ENCODE assay signal across 8 cellular contexts in the genomic region with DNA sequence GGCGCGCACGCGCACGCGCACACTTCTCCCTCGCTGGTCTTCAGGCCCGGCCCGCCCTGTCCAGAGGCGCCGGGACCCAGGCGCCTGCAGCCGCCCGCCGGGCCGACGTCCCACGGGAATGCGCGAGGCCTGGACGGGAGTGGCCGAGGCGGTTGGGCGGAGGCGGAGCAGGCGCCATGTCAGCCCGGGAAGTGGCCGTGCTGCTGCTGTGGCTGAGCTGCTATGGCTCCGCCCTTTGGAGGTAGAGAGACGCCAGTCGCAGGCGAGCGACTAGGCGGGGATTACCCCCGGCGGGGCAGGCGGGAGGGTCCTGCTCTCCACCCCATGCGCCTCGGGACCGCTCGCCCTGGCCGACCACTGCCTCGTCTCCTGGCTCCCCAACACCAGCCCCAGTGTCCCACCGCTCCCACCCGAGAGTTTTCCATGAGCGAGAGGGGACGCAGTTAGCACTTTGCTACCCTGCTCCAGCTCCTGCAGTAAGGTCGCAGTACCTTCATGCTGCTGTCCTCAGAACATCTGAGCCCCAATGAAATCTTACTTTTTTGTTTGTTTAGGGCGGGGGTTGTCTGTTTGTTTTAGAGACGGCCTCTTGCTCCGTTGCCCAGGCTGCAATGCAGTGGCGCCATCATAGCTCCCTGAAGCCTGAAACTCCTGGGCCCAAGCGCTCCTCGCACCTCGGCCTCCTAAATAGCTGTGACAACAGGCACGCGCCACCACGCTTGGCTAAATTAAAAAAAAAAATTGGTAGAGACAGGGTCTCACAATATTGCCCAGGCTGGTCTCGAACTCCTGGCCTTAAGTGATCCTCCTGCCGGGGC. TPM values are rescaled to one million over a fixed set of nuclear protein-coding genes. Genes with fewer than 3 reads are reported as not detected.
DNase-seq lines count a peak whose midpoint lies in the region; ATAC-seq and TF ChIP-seq lines count a peak whose summit lies in the region.

A gene with protein sequence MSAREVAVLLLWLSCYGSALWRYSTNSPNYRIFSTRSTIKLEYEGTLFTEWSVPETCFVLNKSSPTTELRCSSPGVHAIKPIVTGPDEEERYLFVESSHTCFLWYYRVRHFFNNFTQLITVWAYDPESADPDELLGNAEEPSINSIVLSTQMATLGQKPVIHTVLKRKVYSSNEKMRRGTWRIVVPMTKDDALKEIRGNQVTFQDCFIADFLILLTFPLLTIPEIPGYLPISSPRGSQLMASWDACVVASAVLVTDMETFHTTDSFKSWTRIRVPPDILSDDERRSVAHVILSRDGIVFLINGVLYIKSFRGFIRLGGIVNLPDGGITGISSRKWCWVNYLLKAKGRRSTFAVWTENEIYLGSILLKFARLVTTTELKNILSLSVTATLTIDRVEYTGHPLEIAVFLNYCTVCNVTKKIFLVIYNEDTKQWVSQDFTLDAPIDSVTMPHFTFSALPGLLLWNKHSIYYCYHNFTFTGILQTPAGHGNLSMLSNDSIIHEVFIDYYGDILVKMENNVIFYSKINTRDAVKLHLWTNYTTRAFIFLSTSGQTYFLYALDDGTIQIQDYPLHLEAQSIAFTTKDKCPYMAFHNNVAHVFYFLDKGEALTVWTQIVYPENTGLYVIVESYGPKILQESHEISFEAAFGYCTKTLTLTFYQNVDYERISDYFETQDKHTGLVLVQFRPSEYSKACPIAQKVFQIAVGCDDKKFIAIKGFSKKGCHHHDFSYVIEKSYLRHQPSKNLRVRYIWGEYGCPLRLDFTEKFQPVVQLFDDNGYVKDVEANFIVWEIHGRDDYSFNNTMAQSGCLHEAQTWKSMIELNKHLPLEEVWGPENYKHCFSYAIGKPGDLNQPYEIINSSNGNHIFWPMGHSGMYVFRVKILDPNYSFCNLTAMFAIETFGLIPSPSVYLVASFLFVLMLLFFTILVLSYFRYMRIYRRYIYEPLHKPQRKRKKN (plus strand): TSS at position 20 of the 818 bp plus-strand sequence. CDS start 157 bp downstream, at position 177.

- ATAC-seq in GM18867 (IDR thresholded peaks at IDR 0.05; ENCODE audit: unreplicated experiment) (peak; percentile 99), HG03066 (IDR thresholded peaks at IDR 0.05; ENCODE audit: low read depth, unreplicated experiment) (peak; percentile 98)

- H3K4me1 Mint-ChIP-seq in endothelial cell (ENCODE audit: unreplicated experiment): peaks cover 2% of the 10 kb centered on the region

- H3K4ac ChIP-seq in mesendoderm (ENCODE audit: low read depth, low read length): peak within 1 kb of the TSS; percentile 49

- peak within 1 kb of the TSS; percentile 50 for H3K4me3 ChIP-seq in mesendoderm (ENCODE audit: low read length)

- no peak within 1 kb of the TSS for H3K23ac ChIP-seq in mesendoderm (ENCODE audit: low read length)

- peak within 1 kb of the TSS; percentile 74 for H3K4me2 ChIP-seq in mesendoderm (ENCODE audit: low read length)

- H2BK5ac ChIP-seq in mesendoderm (ENCODE audit: low read length): peak within 1 kb of the TSS; percentile 61

- no peaks in the 10 kb centered on the region for H3K9me3 Mint-ChIP-seq in endothelial cell (ENCODE audit: unreplicated experiment)

- no peaks in the 10 kb centered on the region for H3K36me3 ChIP-seq in mesendoderm (ENCODE audit: control insufficient read depth, insufficient read depth, low read length)

- peak within 1 kb of the TSS; percentile 89 for H3K4me3 Mint-ChIP-seq in endothelial cell (ENCODE audit: unreplicated experiment)

- H3K9ac ChIP-seq in mesendoderm (ENCODE audit: low read length): peak within 1 kb of the TSS; percentile 79

- DNase-seq in AG08396 (ENCODE audit: low spot score) (peak; percentile 90), NCI-H526 treated with DMSO at 0.1 percent for 48 hours (lab: John Stamatoyannopoulos, UW) (peak; percentile 83), endothelial cell (ENCODE audit: low spot score) (peak; percentile 84), mesendoderm (peak; percentile 93)
- DNase-seq in activated CD8-positive, alpha-beta memory T cell treated with anti-CD3 and anti-CD28 coated beads, Interleukin-2, amount 50 U/mL, for 4 hours: peak; percentile 68
- peak; percentile 51 for DNase-seq in stimulated activated CD8-positive, alpha-beta memory T cell treated with anti-CD3 and anti-CD28 coated beads, Interleukin-12 subunit alpha, Interleukin-12 subunit beta, amount 100 ng/mL, for 24 hours (ENCODE audit: extremely low read depth)

- H3K4me1 ChIP-seq in mesendoderm (ENCODE audit: control insufficient read depth, low read depth, low read length): no peaks in the 10 kb centered on the region

- H3K36me3 Mint-ChIP-seq in endothelial cell (ENCODE audit: low read depth, unreplicated experiment): peaks cover 19% of the 10 kb centered on the region

- H2AK5ac ChIP-seq in mesendoderm (ENCODE audit: low read length): no peak within 1 kb of the TSS

- no peak within 1 kb of the TSS for H3K27ac ChIP-seq in mesendoderm (ENCODE audit: low read depth, low read length)

- H3K27ac Mint-ChIP-seq in endothelial cell (ENCODE audit: unreplicated experiment): peak within 1 kb of the TSS; percentile 80

- no peak within 1 kb of the TSS for H2BK120ac ChIP-seq in mesendoderm (ENCODE audit: low read depth, low read length)

- TF ChIP-seq CTCF in endothelial cell (IDR thresholded peaks at IDR 0.05; ENCODE audit: unreplicated experiment): no peak

- no peak within 1 kb of the TSS for H4K8ac ChIP-seq in mesendoderm (ENCODE audit: low read depth, low read length)

- no peaks in the 10 kb centered on the region for H3K79me1 ChIP-seq in mesendoderm (ENCODE audit: low read length)

- no CpG with 5 or more reads among the region's 60 CpGs for WGBS in mesendoderm (ENCODE audit: extremely low coverage, insufficient coverage, low lambda C conversion rate)

- H3K18ac ChIP-seq in mesendoderm (ENCODE audit: low read length): peak within 1 kb of the TSS; percentile 55

- H3K27me3 Mint-ChIP-seq in endothelial cell (ENCODE audit: unreplicated experiment): peaks cover 1% of the 10 kb centered on the region

- H3K27me3 ChIP-seq in mesendoderm (ENCODE audit: insufficient read depth, low read length, poor library complexity): no peaks in the 10 kb centered on the region

- H2BK15ac ChIP-seq in mesendoderm (replicated peaks; ENCODE audit: low read depth): no peak within 1 kb of the TSS

- H3K56ac ChIP-seq in mesendoderm (ENCODE audit: low read length): peak within 1 kb of the TSS; percentile 95

- H4K5ac ChIP-seq in mesendoderm (ENCODE audit: low read length): no peak within 1 kb of the TSS

- H3K79me2 ChIP-seq in mesendoderm (ENCODE audit: control insufficient read depth, insufficient read depth, low read length): no peaks in the 10 kb centered on the region

RNA-seq across cellular contexts. Expression of the gene that starts here (rescaled TPM):
- total RNA-seq in endothelial cell (ENCODE audit: unreplicated experiment): 1.1 TPM
- 0.07 TPM for polyA plus RNA-seq in mesendoderm (2013, experiment 1 of 2)
- polyA plus RNA-seq in mesendoderm (2013, experiment 2 of 2): 0.04 TPM
